17 cellular contexts compared by ENCODE assay signal in the genomic region with DNA sequence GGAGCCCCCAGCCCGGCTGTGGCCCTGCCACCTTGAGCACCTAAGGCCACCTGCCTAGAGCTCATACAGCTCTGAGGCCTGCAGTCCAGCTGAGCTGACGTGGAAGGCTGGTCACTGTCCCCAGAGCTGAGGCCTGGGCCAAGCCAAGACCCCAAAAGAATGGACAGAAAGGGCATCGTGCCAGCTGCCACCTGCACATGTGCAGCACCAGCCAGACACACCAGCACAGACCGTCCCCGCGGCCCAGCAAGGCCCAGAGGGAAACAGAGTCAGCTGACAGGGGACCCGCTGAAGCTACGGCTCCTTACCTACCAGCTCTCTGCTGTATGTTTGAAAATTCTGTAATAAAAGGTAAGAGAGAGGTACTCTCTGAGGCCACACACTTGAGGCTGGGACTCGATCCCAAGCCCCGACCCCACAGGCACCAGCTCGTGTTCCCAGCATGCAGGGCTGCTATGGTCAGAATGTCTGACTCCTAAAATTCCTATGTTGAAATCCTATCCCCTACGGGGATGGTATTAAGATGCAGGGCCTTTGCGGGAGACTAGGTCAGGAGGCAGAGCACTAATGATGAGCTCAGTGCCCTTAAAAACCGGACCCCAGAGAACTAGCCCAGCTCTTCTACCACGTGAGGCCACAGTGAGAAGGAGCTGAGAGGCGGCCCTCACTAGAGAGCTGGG. TPM values are rescaled to one million over a fixed set of nuclear protein-coding genes. Genes with fewer than 3 reads are reported as not detected.
DNase-seq lines count a peak whose midpoint lies in the region; ATAC-seq, FAIRE-seq and TF ChIP-seq lines count a peak whose summit lies in the region.
"Had no signal": no experiment of that assay in that cellular context is flagged by ENCODE, and none has a peak within 500 bp of the region (broad histone marks: within the 10 kb centered on the region; RNA-seq: fewer than 3 reads in every experiment).

No MANE protein-coding gene starts in this region.

- H4K20me1 ChIP-seq in neural progenitor cell (ENCODE audit: low read depth): peaks cover 6% of the 10 kb centered on the region

- H3K4me3 Mint-ChIP-seq in neural progenitor cell: no peak overlapping the region
- H3K4me3 Mint-ChIP-seq: CD4-positive, CD25-positive, alpha-beta regulatory T cell had no signal

- H3K36me3 Mint-ChIP-seq in neural progenitor cell: no peaks in the 10 kb centered on the region

- H2AFZ ChIP-seq in neural progenitor cell (replicated peaks): no peak overlapping the region
- H2AFZ ChIP-seq: parathyroid adenoma, PC-9 had no signal

- no peak for ATAC-seq in HG03196 (IDR thresholded peaks at IDR 0.05; ENCODE audit: unreplicated experiment)
- ATAC-seq: esophagus mucosa had no signal

- peak overlapping the region; percentile 90 for H3K27ac Mint-ChIP-seq in neural progenitor cell
- H3K27ac Mint-ChIP-seq: CD4-positive, CD25-positive, alpha-beta regulatory T cell had no signal

- H3K27ac ChIP-seq in neural progenitor cell: no peak overlapping the region
- H3K27ac ChIP-seq in small intestine (ENCODE audit: low read depth in 1 of 2, low read length in 1 of 2): no peak overlapping the region
- H3K27ac ChIP-seq: KMS-11, parathyroid adenoma, PC-9 had no signal

- no peaks in the 10 kb centered on the region for H3K9me3 ChIP-seq in neural progenitor cell (ENCODE audit: low read depth)
- no peaks in the 10 kb centered on the region for H3K9me3 ChIP-seq in small intestine (ENCODE audit: control insufficient read depth, low read depth)
- H3K9me3 ChIP-seq: tibial nerve had no signal

- H3F3A ChIP-seq in neural progenitor cell (ENCODE audit: low read depth): no peaks in the 10 kb centered on the region

- no peaks in the 10 kb centered on the region for H3K27me3 Mint-ChIP-seq in neural progenitor cell (ENCODE audit: insufficient read depth, low read depth)
- H3K27me3 Mint-ChIP-seq: CD4-positive, CD25-positive, alpha-beta regulatory T cell had no signal

- H3K79me2 ChIP-seq in neural progenitor cell (ENCODE audit: low read depth): peaks cover 10% of the 10 kb centered on the region

- H3K4me1 ChIP-seq in neural progenitor cell: no peaks in the 10 kb centered on the region
- no peaks in the 10 kb centered on the region for H3K4me1 ChIP-seq in small intestine (ENCODE audit: control insufficient read depth in 2 of 2, insufficient read depth in 1 of 2, low read depth in 1 of 2, low read length in 1 of 2)

- TF ChIP-seq CTCF in AG09319 (IDR thresholded peaks at IDR 0.05; ENCODE audit: low read depth, low read length) (no peak), neural progenitor cell (IDR thresholded peaks at IDR 0.05) (no peak)

- no peak for FAIRE-seq in small intestine (lab: Jason Lieb, UNC)

- 86 to 92% (median 91%) methylated on average over 16 of the region's 16 CpGs for WGBS in small intestine, 3 donors

- H3K36me3 ChIP-seq in neural progenitor cell (no peaks in the 10 kb centered on the region), small intestine (ENCODE audit: control insufficient read depth in 2 of 2, insufficient read depth in 2 of 2, low read length in 2 of 2) (no peaks in the 10 kb centered on the region)

- peaks cover 18% of the 10 kb centered on the region for H3K4me1 Mint-ChIP-seq in neural progenitor cell

- H3K27me3 ChIP-seq in neural progenitor cell: no peaks in the 10 kb centered on the region
- H3K27me3 ChIP-seq in small intestine (ENCODE audit: control insufficient read depth in 2 of 2, insufficient read depth in 2 of 2, low read length in 2 of 2): no peaks in the 10 kb centered on the region
- H3K27me3 ChIP-seq: tibial nerve had no signal

- H3K9me3 Mint-ChIP-seq in neural progenitor cell: no peaks in the 10 kb centered on the region
- H3K9me3 Mint-ChIP-seq: CD4-positive, CD25-positive, alpha-beta regulatory T cell had no signal

- H3K4me3 ChIP-seq in neural progenitor cell (no peak overlapping the region), small intestine (ENCODE audit: low read depth in 1 of 2, low read length in 2 of 2) (no peak overlapping the region)
- H3K4me3 ChIP-seq: PC-9, tibial nerve had no signal

- no peak overlapping the region for H3K9ac ChIP-seq in neural progenitor cell
- H3K9ac ChIP-seq: KMS-11, parathyroid adenoma had no signal

- peak; percentile 14 for DNase-seq in AG09319 (ENCODE audit: extremely low read depth, low read depth)
- DNase-seq in M059J (ENCODE audit: low read depth): peak; percentile 9
- DNase-seq in fibroblast of gingiva (ENCODE audit: low read depth): peak; percentile 93
- DNase-seq in neural progenitor cell (ENCODE audit: low spot score): no peak
- DNase-seq in NCI-H1694 treated with DMSO at 0.1 percent for 48 hours (lab: John Stamatoyannopoulos, UW): no peak
- no peak for DNase-seq in small intestine
- no peak for DNase-seq in NCI-H345 (lab: John Stamatoyannopoulos, UW)
- DNase-seq: anterior cingulate cortex; CD4-positive, CD25-positive, alpha-beta regulatory T cell; kidney glomerular epithelial cell; NCI-H2107; PC-9 had no signal

- no peak overlapping the region for H3K4me2 ChIP-seq in neural progenitor cell
- H3K4me2 ChIP-seq: KMS-11, PC-9 had no signal

RNA-seq across cellular contexts. Expression of a gene that starts 25.4 kb away (rescaled TPM):
- 10.4 and 13.0 TPM in 2 replicates for total RNA-seq in M059J (2014; rRNA removed; shearing (Covaris generic))
- total RNA-seq in neural progenitor cell (ENCODE audit: low replicate concordance): 16.9 and 40.5 TPM in 2 replicates
- polyA plus RNA-seq in small intestine: 10 to 100 TPM; 18.4 to 28.0 (median 20.3) TPM

RNA-seq across cellular contexts. Expression of a gene that starts 27.1 kb away (rescaled TPM):
- 28.4 and 39.2 TPM in 2 replicates for total RNA-seq in M059J (2014; rRNA removed; shearing (Covaris generic))
- total RNA-seq in neural progenitor cell (ENCODE audit: low replicate concordance): 9.0 and 15.0 TPM in 2 replicates
- 10 to 100 TPM; 40.6 to 84.1 (median 58.9) TPM for polyA plus RNA-seq in small intestine

RNA-seq across cellular contexts. Expression of a gene that starts 39.1 kb away (rescaled TPM):
- total RNA-seq in M059J (2014; rRNA removed; shearing (Covaris generic)): 11.0 and 24.7 TPM in 2 replicates
- total RNA-seq in neural progenitor cell (ENCODE audit: low replicate concordance): 22.5 and 41.2 TPM in 2 replicates
- 10 to 100 TPM; 35.4 to 45.6 (median 44.1) TPM for polyA plus RNA-seq in small intestine

Comparison
In these comparisons a context has a peak if more than half of its experiments do, and no peak if none do; other contexts are left out.
1. DNase-seq: peak in AG09319 (single experiment), M059J (single experiment) and fibroblast of gingiva (single experiment); none in neural progenitor cell (single experiment), NCI-H1694 treated with DMSO at 0.1 percent for 48 hours (single experiment), small intestine (single experiment) and NCI-H345 (single experiment).